Comparison of ENCODE assay signal across 27 cellular contexts in the genomic region with DNA sequence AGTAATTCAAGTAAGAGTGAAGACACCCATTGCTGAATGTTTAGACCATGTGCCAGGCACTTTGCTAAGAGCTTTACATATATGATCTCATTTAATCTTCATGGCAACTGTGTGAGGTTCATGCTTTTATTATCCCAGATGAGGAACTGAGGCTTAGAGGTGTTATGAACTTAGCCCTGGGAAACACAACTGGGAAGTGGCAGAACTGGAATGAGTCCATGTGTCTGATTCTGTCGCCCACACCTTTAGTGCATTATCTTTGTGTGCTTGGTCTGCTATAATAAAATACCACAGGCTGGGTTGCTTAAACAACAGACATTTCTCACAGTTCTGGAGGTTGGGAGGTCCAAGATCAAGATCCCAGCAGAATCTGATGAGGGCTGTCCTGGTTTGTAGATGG.
"Had no signal": no experiment of that assay in that cellular context is flagged by ENCODE, and none has a peak within 500 bp of the region (broad histone marks: within the 10 kb centered on the region; RNA-seq: fewer than 3 reads in every experiment).

No MANE protein-coding gene starts in this region.

- H2AFZ ChIP-seq: hepatocyte had no signal

- H3K27me3 ChIP-seq: heart right ventricle, hepatocyte, left lung, pancreas, spleen, stomach, testis, thyroid gland, transverse colon, upper lobe of left lung, vagina had no signal

- DNase-seq: heart right ventricle; islet precursor cell; left lung; midbrain; naive thymus-derived CD8-positive, alpha-beta T cell; nucleus accumbens; pancreas; posterior cingulate gyrus; retina; right cardiac atrium; spleen; stimulated activated CD4-positive, alpha-beta T cell treated with anti-CD3 and anti-CD28 coated beads, Interleukin-4, amount 100 ng/mL, for 24 hours; stimulated activated naive B cell treated with anti-CD40 and anti-IgM and Interleukin-4, amounts not matched to agents 10 μg/mL and 1 μg/mL and 100 μg/mL, for 72 hours; stimulated activated naive CD8-positive, alpha-beta T cell treated with anti-CD3 and anti-CD28 coated beads, Interleukin-15, Interleukin-2, amounts not matched to agents 100 U/mL and 50 U/mL, for 24 hours; stomach; testis; thyroid gland; transverse colon; upper lobe of left lung had no signal

- H3K27ac Mint-ChIP-seq: naive thymus-derived CD8-positive, alpha-beta T cell; nephron; stimulated activated naive B cell treated with anti-CD40 and anti-IgM and Interleukin-4, amounts not matched to agents 10 μg/mL and 1 μg/mL and 100 μg/mL, for 72 hours had no signal

- H3K9me3 ChIP-seq: left lung, pancreas, prostate gland, spleen, stomach, testis, thyroid gland, transverse colon, upper lobe of left lung, vagina had no signal

- H3K4me3 ChIP-seq: heart right ventricle, hepatocyte, left lung, lung, pancreas, prostate gland, skin epidermis, spleen, stomach, testis, thyroid gland, transverse colon, upper lobe of left lung, vagina had no signal

- H3K4me1 ChIP-seq: left lung, pancreas, prostate gland, spleen, testis, thyroid gland, upper lobe of left lung had no signal

- H3K36me3 ChIP-seq: heart right ventricle, left lung, pancreas, prostate gland, stomach, thyroid gland, transverse colon, upper lobe of left lung, vagina had no signal

- H3K4me3 Mint-ChIP-seq: naive thymus-derived CD8-positive, alpha-beta T cell; nephron; neural crest cell; stimulated activated naive B cell treated with anti-CD40 and anti-IgM and Interleukin-4, amounts not matched to agents 10 μg/mL and 1 μg/mL and 100 μg/mL, for 72 hours had no signal

- H3K36me3 Mint-ChIP-seq: stimulated activated naive B cell treated with anti-CD40 and anti-IgM and Interleukin-4, amounts not matched to agents 10 μg/mL and 1 μg/mL and 100 μg/mL, for 72 hours had no signal

- ATAC-seq: heart right ventricle; left lung; naive thymus-derived CD8-positive, alpha-beta T cell; pancreas; sciatic nerve; stimulated activated naive B cell treated with anti-CD40 and anti-IgM and Interleukin-4, amounts not matched to agents 10 μg/mL and 1 μg/mL and 100 μg/mL, for 72 hours; stimulated activated naive CD8-positive, alpha-beta T cell treated with anti-CD3 and anti-CD28 coated beads, Interleukin-15, Interleukin-2, amounts not matched to agents 100 U/mL and 50 U/mL, for 24 hours had no signal

- H3K4me1 Mint-ChIP-seq: nephron; stimulated activated naive B cell treated with anti-CD40 and anti-IgM and Interleukin-4, amounts not matched to agents 10 μg/mL and 1 μg/mL and 100 μg/mL, for 72 hours had no signal

- H3K79me2 ChIP-seq: hepatocyte had no signal

- H3K27ac ChIP-seq: heart right ventricle, hepatocyte, left lung, pancreas, prostate gland, skin epidermis, spleen, stomach, testis, thyroid gland, transverse colon, upper lobe of left lung, vagina had no signal

- H3K27me3 Mint-ChIP-seq: naive thymus-derived CD8-positive, alpha-beta T cell; stimulated activated naive B cell treated with anti-CD40 and anti-IgM and Interleukin-4, amounts not matched to agents 10 μg/mL and 1 μg/mL and 100 μg/mL, for 72 hours had no signal

- FAIRE-seq: pancreas had no signal

- H3K4me2 ChIP-seq: hepatocyte had no signal
